ENCODE assay signal across 26 cellular contexts in genomic region chr10:126929391-126929790, GRCh38. TPM values are rescaled to one million over a fixed set of nuclear protein-coding genes. Genes with fewer than 3 reads are reported as not detected.
"Had no signal": no experiment of that assay in that cellular context is flagged by ENCODE, and none has a peak within 500 bp of the region (broad histone marks: within the 10 kb centered on the region; RNA-seq: fewer than 3 reads in every experiment).

No MANE protein-coding gene starts in this region.

- H3K36me3 Mint-ChIP-seq: activated CD4-positive, alpha-beta memory T cell treated with anti-CD3 and anti-CD28 coated beads for 36 hours; activated CD8-positive, alpha-beta memory T cell treated with anti-CD3 and anti-CD28 coated beads, Interleukin-2, amount 10 ng/mL, durations not matched to agents 7 days and 5 days; activated naive CD4-positive, alpha-beta T cell treated with anti-CD3 and anti-CD28 coated beads, Interleukin-2, amount 10 ng/mL, durations not matched to agents 7 days and 5 days; activated naive CD4-positive, alpha-beta T cell treated with anti-CD3 and anti-CD28 coated beads, Interleukin-2, amount 50 U/mL, for 72 hours had no signal

- H3K4me3 ChIP-seq: adrenal gland, breast epithelium, cardiac muscle cell, colonic mucosa had no signal

- H3K9me3 ChIP-seq: adrenal gland, breast epithelium, colonic mucosa had no signal

- DNase-seq: activated CD4-positive, alpha-beta memory T cell treated with anti-CD3 and anti-CD28 coated beads for 36 hours; activated CD4-positive, alpha-beta T cell treated with anti-CD3 and anti-CD28 coated beads for 36 hours; activated CD4-positive, alpha-beta T cell treated with anti-CD3 and anti-CD28 coated beads, Interleukin-2, amount 10 ng/mL, durations not matched to agents 24 days and 14 days; activated CD4-positive, CD25-positive, alpha-beta regulatory T cell; activated CD4-positive, CD25-positive, alpha-beta regulatory T cell treated with anti-CD3 and anti-CD28 coated beads, Interleukin-2, amount 50 U/mL, for 72 hours; activated CD8-positive, alpha-beta memory T cell treated with anti-CD3 and anti-CD28 coated beads, Interleukin-2, amount 10 ng/mL, durations not matched to agents 7 days and 5 days; activated CD8-positive, alpha-beta memory T cell treated with anti-CD3 and anti-CD28 coated beads, Interleukin-2, amount 50 U/mL, for 48 hours; activated CD8-positive, alpha-beta T cell treated with anti-CD3 and anti-CD28 coated beads, Interleukin-2, amount 10 ng/mL, durations not matched to agents 7 days and 5 days; activated gamma-delta T cell; activated naive CD4-positive, alpha-beta T cell; activated naive CD4-positive, alpha-beta T cell treated with anti-CD3 and anti-CD28 coated beads, Interleukin-2, amount 10 ng/mL, durations not matched to agents 7 days and 5 days; activated T-cell treated with anti-CD3 and anti-CD28 coated beads for 4 hours; activated T-cell treated with anti-CD3 and anti-CD28 coated beads, Interleukin-2, amount 50 U/mL, for 24 hours; activated T-cell treated with anti-CD3 and anti-CD28 coated beads, Interleukin-2, amount 50 U/mL, for 72 hours; adrenal gland; amygdala; aorta; colonic mucosa; effector CD8-positive, alpha-beta T cell; foreskin fibroblast; T-helper 2 cell had no signal

- H3K27me3 ChIP-seq: adrenal gland, breast epithelium, cardiac muscle cell, colonic mucosa had no signal

- H3K9me3 Mint-ChIP-seq: activated CD4-positive, alpha-beta memory T cell treated with anti-CD3 and anti-CD28 coated beads for 36 hours; activated CD4-positive, alpha-beta T cell treated with anti-CD3 and anti-CD28 coated beads, Interleukin-2, amount 10 ng/mL, durations not matched to agents 24 days and 14 days; activated naive CD4-positive, alpha-beta T cell treated with anti-CD3 and anti-CD28 coated beads, Interleukin-2, amount 50 U/mL, for 72 hours; activated T-cell treated with anti-CD3 and anti-CD28 coated beads, Interleukin-2, amount 50 U/mL, for 72 hours; brain had no signal

- H3K27me3 Mint-ChIP-seq: activated CD4-positive, alpha-beta memory T cell treated with anti-CD3 and anti-CD28 coated beads for 36 hours; activated CD4-positive, alpha-beta T cell treated with anti-CD3 and anti-CD28 coated beads for 36 hours; activated CD4-positive, alpha-beta T cell treated with anti-CD3 and anti-CD28 coated beads, Interleukin-2, amount 10 ng/mL, durations not matched to agents 24 days and 14 days; activated CD8-positive, alpha-beta memory T cell treated with anti-CD3 and anti-CD28 coated beads, Interleukin-2, amount 10 ng/mL, durations not matched to agents 7 days and 5 days; activated naive CD4-positive, alpha-beta T cell treated with anti-CD3 and anti-CD28 coated beads, Interleukin-2, amount 10 ng/mL, durations not matched to agents 7 days and 5 days; activated T-cell treated with anti-CD3 and anti-CD28 coated beads, Interleukin-2, amount 50 U/mL, for 24 hours had no signal

- H3K4me1 Mint-ChIP-seq: activated CD4-positive, alpha-beta T cell treated with anti-CD3 and anti-CD28 coated beads for 36 hours; activated CD4-positive, alpha-beta T cell treated with anti-CD3 and anti-CD28 coated beads, Interleukin-2, amount 10 ng/mL, durations not matched to agents 24 days and 14 days; activated CD8-positive, alpha-beta memory T cell treated with anti-CD3 and anti-CD28 coated beads, Interleukin-2, amount 10 ng/mL, durations not matched to agents 7 days and 5 days; activated naive CD4-positive, alpha-beta T cell treated with anti-CD3 and anti-CD28 coated beads, Interleukin-2, amount 10 ng/mL, durations not matched to agents 7 days and 5 days had no signal

- H3K36me3 ChIP-seq: adrenal gland, breast epithelium, cardiac muscle cell, colonic mucosa had no signal

- FAIRE-seq: frontal cortex had no signal

- H3K4me1 ChIP-seq: breast epithelium, colonic mucosa had no signal

- H3K27ac ChIP-seq: adrenal gland, breast epithelium, cardiac muscle cell, colonic mucosa had no signal

- H3K4me3 Mint-ChIP-seq: activated CD4-positive, alpha-beta memory T cell treated with anti-CD3 and anti-CD28 coated beads for 36 hours; activated CD4-positive, alpha-beta T cell treated with anti-CD3 and anti-CD28 coated beads for 36 hours; activated CD4-positive, alpha-beta T cell treated with anti-CD3 and anti-CD28 coated beads, Interleukin-2, amount 10 ng/mL, durations not matched to agents 24 days and 14 days; activated CD8-positive, alpha-beta memory T cell treated with anti-CD3 and anti-CD28 coated beads, Interleukin-2, amount 10 ng/mL, durations not matched to agents 7 days and 5 days; activated CD8-positive, alpha-beta T cell treated with anti-CD3 and anti-CD28 coated beads, Interleukin-2, amount 10 ng/mL, durations not matched to agents 7 days and 5 days; activated naive CD4-positive, alpha-beta T cell treated with anti-CD3 and anti-CD28 coated beads, Interleukin-2, amount 10 ng/mL, durations not matched to agents 7 days and 5 days; activated T-cell treated with anti-CD3 and anti-CD28 coated beads, Interleukin-2, amount 50 U/mL, for 24 hours; activated T-cell treated with anti-CD3 and anti-CD28 coated beads, Interleukin-2, amount 50 U/mL, for 72 hours; brain had no signal

- H3K27ac Mint-ChIP-seq: activated CD4-positive, alpha-beta memory T cell treated with anti-CD3 and anti-CD28 coated beads for 36 hours; activated CD4-positive, alpha-beta T cell treated with anti-CD3 and anti-CD28 coated beads for 36 hours; activated CD4-positive, alpha-beta T cell treated with anti-CD3 and anti-CD28 coated beads, Interleukin-2, amount 10 ng/mL, durations not matched to agents 24 days and 14 days; activated CD8-positive, alpha-beta memory T cell treated with anti-CD3 and anti-CD28 coated beads, Interleukin-2, amount 10 ng/mL, durations not matched to agents 7 days and 5 days; activated CD8-positive, alpha-beta T cell treated with anti-CD3 and anti-CD28 coated beads, Interleukin-2, amount 10 ng/mL, durations not matched to agents 7 days and 5 days; activated naive CD4-positive, alpha-beta T cell treated with anti-CD3 and anti-CD28 coated beads, Interleukin-2, amount 10 ng/mL, durations not matched to agents 7 days and 5 days; activated naive CD4-positive, alpha-beta T cell treated with anti-CD3 and anti-CD28 coated beads, Interleukin-2, amount 50 U/mL, for 72 hours; activated T-cell treated with anti-CD3 and anti-CD28 coated beads, Interleukin-2, amount 50 U/mL, for 24 hours; activated T-cell treated with anti-CD3 and anti-CD28 coated beads, Interleukin-2, amount 50 U/mL, for 72 hours; brain had no signal

RNA-seq across cellular contexts. Expression of gene DOCK1, which starts 24.2 kb away (rescaled TPM):
- total RNA-seq: activated CD8-positive, alpha-beta T cell treated with anti-CD3 and anti-CD28 coated beads, Interleukin-2, amount 10 ng/mL, durations not matched to agents 7 days and 5 days had no signal
